In genomic region chr1:2823921-2824660, GRCh38 we compare ENCODE assay signal across 35 cellular contexts. TPM values are rescaled to one million over a fixed set of nuclear protein-coding genes. Genes with fewer than 3 reads are reported as not detected.
"Had no signal": no experiment of that assay in that cellular context is flagged by ENCODE, and none has a peak within 500 bp of the region (broad histone marks: within the 10 kb centered on the region; RNA-seq: fewer than 3 reads in every experiment).

No MANE protein-coding gene starts in this region.

- H3K36me3 Mint-ChIP-seq: activated naive CD4-positive, alpha-beta T cell treated with anti-CD3 and anti-CD28 coated beads, Interleukin-2, amount 50 U/mL, for 24 hours; activated naive CD8-positive, alpha-beta T cell treated with anti-CD3 and anti-CD28 coated beads, Interleukin-2, amount 10 ng/mL, durations not matched to agents 7 days and 5 days had no signal

- H3K4me2 ChIP-seq: KMS-11 had no signal

- DNase-seq: activated CD4-positive, alpha-beta T cell treated with anti-CD3 and anti-CD28 coated beads for 36 hours; activated CD4-positive, alpha-beta T cell treated with anti-CD3 and anti-CD28 coated beads, Interleukin-2, amount 10 ng/mL, durations not matched to agents 7 days and 5 days; activated CD4-positive, alpha-beta T cell treated with anti-CD3 and anti-CD28 coated beads, Interleukin-2, amount 50 U/mL, for 48 hours; activated CD8-positive, alpha-beta T cell treated with anti-CD3 and anti-CD28 coated beads, Interleukin-2, amount 10 ng/mL, durations not matched to agents 7 days and 5 days; activated gamma-delta T cell; activated naive CD4-positive, alpha-beta T cell treated with Interleukin-2 at 50 U/mL for 16 hours; activated naive CD8-positive, alpha-beta T cell treated with anti-CD3 and anti-CD28 coated beads, Interleukin-2, amount 10 ng/mL, durations not matched to agents 7 days and 5 days; activated T-cell treated with anti-CD3 and anti-CD28 coated beads, Interleukin-2, amount 50 U/mL, for 24 hours; amygdala; MM.1S; NCI-H1092 treated with DMSO at 0.1 percent for 48 hours; NCI-H1417; NCI-H146; NCI-H187; NCI-H2029 treated with DMSO at 0.1 percent for 48 hours; NCI-H2107; NCI-H2171; NCI-H510A; NCI-H526; NCI-H748 treated with DMSO at 0.1 percent for 48 hours; NK-92 treated with Interleukin-12 subunit alpha and Interleukin-12 subunit beta, amount 100 ng/mL, for 24 hours; PC-3; Peyer's patch; RPMI8226; SHP77; SJCRH30 had no signal

- H3K4me3 ChIP-seq: ascending aorta, cardiac muscle cell, Peyer's patch, SJCRH30, SK-N-MC had no signal

- H3K4me1 Mint-ChIP-seq: activated CD4-positive, alpha-beta T cell treated with anti-CD3 and anti-CD28 coated beads for 36 hours; activated CD4-positive, alpha-beta T cell treated with anti-CD3 and anti-CD28 coated beads, Interleukin-2, amount 10 ng/mL, durations not matched to agents 7 days and 5 days; activated naive CD8-positive, alpha-beta T cell treated with anti-CD3 and anti-CD28 coated beads, Interleukin-2, amount 10 ng/mL, durations not matched to agents 7 days and 5 days; WTC11 had no signal

- H3K27me3 Mint-ChIP-seq: activated CD4-positive, alpha-beta T cell treated with anti-CD3 and anti-CD28 coated beads, Interleukin-2, amount 10 ng/mL, durations not matched to agents 7 days and 5 days had no signal

- H3K9me3 Mint-ChIP-seq: activated CD4-positive, alpha-beta T cell treated with anti-CD3 and anti-CD28 coated beads, Interleukin-2, amount 10 ng/mL, durations not matched to agents 7 days and 5 days; activated naive CD4-positive, alpha-beta T cell treated with anti-CD3 and anti-CD28 coated beads, Interleukin-2, amount 50 U/mL, for 24 hours; T-helper 2 cell treated with Interferon-gamma antibody and Interleukin-4, amounts not matched to agents 5 μg/mL and 100 μg/mL, for 36 hours had no signal

- H3K4me1 ChIP-seq: Peyer's patch, SJCRH30 had no signal

- H3K27ac Mint-ChIP-seq: activated CD4-positive, alpha-beta T cell treated with anti-CD3 and anti-CD28 coated beads for 36 hours; activated CD4-positive, alpha-beta T cell treated with anti-CD3 and anti-CD28 coated beads, Interleukin-2, amount 10 ng/mL, durations not matched to agents 7 days and 5 days; activated CD8-positive, alpha-beta T cell treated with anti-CD3 and anti-CD28 coated beads, Interleukin-2, amount 10 ng/mL, durations not matched to agents 7 days and 5 days; activated naive CD4-positive, alpha-beta T cell treated with anti-CD3 and anti-CD28 coated beads, Interleukin-2, amount 50 U/mL, for 24 hours; activated naive CD8-positive, alpha-beta T cell treated with anti-CD3 and anti-CD28 coated beads, Interleukin-2, amount 10 ng/mL, durations not matched to agents 7 days and 5 days; activated T-cell treated with anti-CD3 and anti-CD28 coated beads, Interleukin-2, amount 50 U/mL, for 24 hours; activated T-helper 2 cell treated with anti-CD3 and anti-CD28 coated beads, Interferon-gamma antibody, Interleukin-2, Interleukin-4, amounts not matched to agents 10 μg/mL and 5 μg/mL and 100 μg/mL, durations not matched to agents 14 hours and 24 hours and 36 hours; T-helper 2 cell treated with Interferon-gamma antibody and Interleukin-4, amounts not matched to agents 5 μg/mL and 100 μg/mL, for 36 hours; WTC11 had no signal

- H3K27me3 ChIP-seq: ascending aorta, cardiac muscle cell, Peyer's patch had no signal

- H3K27ac ChIP-seq: ascending aorta, cardiac muscle cell, KMS-11, Peyer's patch, SJCRH30, SK-N-MC had no signal

- H3K9me3 ChIP-seq: ascending aorta, SJCRH30 had no signal

- ATAC-seq: activated CD4-positive, alpha-beta T cell treated with anti-CD3 and anti-CD28 coated beads for 36 hours; activated CD4-positive, CD25-positive, alpha-beta regulatory T cell treated with anti-CD3 and anti-CD28 coated beads, Interleukin-2, amount 50 U/mL, for 24 hours; activated CD8-positive, alpha-beta T cell treated with anti-CD3 and anti-CD28 coated beads, Interleukin-2, amount 10 ng/mL, durations not matched to agents 7 days and 5 days; PC-3; WTC11 had no signal

- H3K4me3 Mint-ChIP-seq: activated CD4-positive, alpha-beta T cell treated with anti-CD3 and anti-CD28 coated beads for 36 hours; activated CD4-positive, alpha-beta T cell treated with anti-CD3 and anti-CD28 coated beads, Interleukin-2, amount 10 ng/mL, durations not matched to agents 7 days and 5 days; activated CD8-positive, alpha-beta T cell treated with anti-CD3 and anti-CD28 coated beads, Interleukin-2, amount 10 ng/mL, durations not matched to agents 7 days and 5 days; activated naive CD4-positive, alpha-beta T cell treated with anti-CD3 and anti-CD28 coated beads, Interleukin-2, amount 50 U/mL, for 24 hours; activated naive CD8-positive, alpha-beta T cell treated with anti-CD3 and anti-CD28 coated beads, Interleukin-2, amount 10 ng/mL, durations not matched to agents 7 days and 5 days; activated T-cell treated with anti-CD3 and anti-CD28 coated beads, Interleukin-2, amount 50 U/mL, for 24 hours; T-helper 2 cell treated with Interferon-gamma antibody and Interleukin-4, amounts not matched to agents 5 μg/mL and 100 μg/mL, for 36 hours; WTC11 had no signal

- H3K36me3 ChIP-seq: ascending aorta, cardiac muscle cell, Peyer's patch, SJCRH30 had no signal

RNA-seq across cellular contexts. Expression of gene TTC34, which starts 22.6 kb away (rescaled TPM):
- total RNA-seq: cardiac muscle cell had no signal
- polyA plus RNA-seq: cardiac muscle cell had no signal
